ENCODE assay signal across 21 cellular contexts in genomic region chr10:131730771-131731497, GRCh38.
A peak's percentile ranks its signal among the peaks of the same experiment; 100 is the strongest.
DNase-seq lines count a peak whose midpoint lies in the region; ATAC-seq, FAIRE-seq and TF ChIP-seq lines count a peak whose summit lies in the region.
"Had no signal": no experiment of that assay in that cellular context is flagged by ENCODE, and none has a peak within 500 bp of the region (broad histone marks: within the 10 kb centered on the region; RNA-seq: fewer than 3 reads in every experiment).

No MANE protein-coding gene starts in this region.

- no peak overlapping the region for H2BK20ac ChIP-seq in H1 (ENCODE audit: low read length)

- H2AFZ ChIP-seq in H1 (ENCODE audit: low read length) = no peak overlapping the region

- no peak overlapping the region for H2BK120ac ChIP-seq in H1 (replicated peaks; ENCODE audit: low read depth, low read length)

- no peak for TF ChIP-seq EP300 in H1 (IDR thresholded peaks at IDR 0.05; ENCODE audit: borderline replicate concordance in 1 of 2, low read depth in 2 of 2, low read length in 2 of 2)

- CTCF ChIA-PET in H1 (lab: Charles Lee; ENCODE audit: partially characterized antibody) = interaction anchor here (1.2 kb wide), 1 partner anchor 28 kb away, joined by 3 read pairs; no protein-coding TSS in a partner anchor

- no peak overlapping the region for H4K91ac ChIP-seq in H1 (replicated peaks; ENCODE audit: insufficient read length, low read length)

- H2BK5ac ChIP-seq in H1 (ENCODE audit: low read depth, low read length) = no peak overlapping the region

- peak overlapping the region; percentile 4; the same call in 1 of the 2 replicates for H2BK12ac ChIP-seq in H1 (ENCODE audit: low read depth, low read length)

- H4K20me1 ChIP-seq in H1 (replicated peaks in 1 of 2; ENCODE audit: control insufficient read depth in 1 of 2, insufficient read depth in 2 of 2, low read length in 2 of 2) = no peaks in the 10 kb centered on the region

- no peak overlapping the region for H3K4ac ChIP-seq in H1 (replicated peaks; ENCODE audit: insufficient read length, low read depth, low read length)

- FAIRE-seq in H1 (lab: Jason Lieb, UNC) = no peak
- FAIRE-seq: HTR-8/SVneo had no signal

- no peak overlapping the region for H3K9ac ChIP-seq in H1 (replicated peaks in 1 of 4; ENCODE audit: extremely low read depth in 1 of 4, low read depth in 3 of 4, low read length in 3 of 4)

- no peak overlapping the region for H4K5ac ChIP-seq in H1 (ENCODE audit: insufficient read length, low read depth, low read length)

- H3K27me3 ChIP-seq in H1 (replicated peaks in 1 of 4; ENCODE audit: control insufficient read depth in 3 of 4, extremely low read depth in 1 of 4, insufficient read depth in 3 of 4, low read length in 3 of 4) (peaks cover 0 to 13% (median 9%) of the 10 kb centered on the region in 4 experiments; a peak in 4 of 7 replicates), upper lobe of right lung (no peaks in the 10 kb centered on the region)
- H3K27me3 ChIP-seq: SJCRH30 had no signal

- H3K36me3 ChIP-seq in H1 (ENCODE audit: control insufficient read depth in 2 of 4, insufficient read depth in 4 of 4, low read length in 3 of 4) (no peaks in the 10 kb centered on the region), upper lobe of right lung (no peaks in the 10 kb centered on the region)
- H3K36me3 ChIP-seq: SJCRH30 had no signal

- DNase-seq in cardiac septum (ENCODE audit: low spot score) = peak; percentile 39
- no peak for DNase-seq in Right ventricle myocardium superior
- DNase-seq in H1 (ENCODE audit: low read depth in 1 of 2, low spot score in 2 of 2) = no peak
- DNase-seq in mesenteric fat pad (ENCODE audit: low spot score) = peak; percentile 82
- peak; percentile 54 for DNase-seq in upper lobe of right lung
- no peak for DNase-seq in KBM-7
- no peak for DNase-seq in activated CD4-positive, alpha-beta T cell treated with anti-CD3 and anti-CD28 coated beads, Interleukin-2, amount 50 U/mL, for 4 hours
- DNase-seq: ACHN; C1 segment of cervical spinal cord; CD8-positive, alpha-beta memory T cell; DMS79; HCEC 1CT; IMR-90; Karpas-422; NCI-H1092; NCI-H1436 treated with DMSO at 0.1 percent for 48 hours; NCI-H2029; PC-3; SJCRH30 had no signal

- H3K23me2 ChIP-seq in H1 (ENCODE audit: low read depth, low read length) = no peaks in the 10 kb centered on the region

- no peak overlapping the region for H3K4me2 ChIP-seq in H1 (ENCODE audit: insufficient read depth in 1 of 2, low read depth in 2 of 2, low read length in 2 of 2)

- H3K23ac ChIP-seq in H1 (ENCODE audit: insufficient read length) = no peak overlapping the region

- TF ChIP-seq POLR2A in H1 (IDR thresholded peaks at IDR 0.05; ENCODE audit: control extremely low read depth in 1 of 2, low read depth in 2 of 2, low read length in 2 of 2) = no peak

- no peak overlapping the region for H2AK5ac ChIP-seq in H1 (ENCODE audit: low read depth, low read length)

- ATAC-seq in Right ventricle myocardium superior (ENCODE audit: poor library complexity) = no peak
- no peak for ATAC-seq in upper lobe of right lung
- ATAC-seq: PC-3 had no signal

- no peak overlapping the region for H4K8ac ChIP-seq in H1 (ENCODE audit: extremely low read depth, insufficient read depth, low read length)

- TF ChIP-seq CTCF in H1 (IDR thresholded peaks at IDR 0.05; ENCODE audit: control extremely low read depth in 1 of 3, insufficient read depth in 1 of 3, low read depth in 1 of 3, low read length in 3 of 3) (no peak), upper lobe of right lung (IDR thresholded peaks at IDR 0.05) (no peak)

- H3K79me1 ChIP-seq in H1 (ENCODE audit: low read depth, low read length) = no peaks in the 10 kb centered on the region

- in situ Hi-C loops in KBM-7 (cut with MboI; ENCODE audit: low pct_unique_long_range_greater_than_20kb, low sequenced_read_pairs) = no loop called here

- intact Hi-C loops in cardiac septum (cut with DNase I) = no loop called here
- intact Hi-C loops in Right ventricle myocardium superior (cut with DNase I) = no loop called here
- intact Hi-C loops in upper lobe of right lung (cut with DNase I) = no loop called here

- POLR2A ChIA-PET in H1 (lab: Charles Lee; ENCODE audit: partially characterized antibody) = interaction anchor here (1.4 kb wide), 1 partner anchor 18 kb away, joined by 4 read pairs; no protein-coding TSS in a partner anchor

- H3K27ac ChIP-seq in H1 (ENCODE audit: low read depth, low read length) (no peak overlapping the region), upper lobe of right lung (no peak overlapping the region)
- H3K27ac ChIP-seq: RWPE1, SJCRH30 had no signal

- H3K9me3 ChIP-seq in H1 (ENCODE audit: insufficient read depth in 2 of 2, low read depth in 1 of 2, low read length in 1 of 2) (peaks cover 6 to 9% of the 10 kb centered on the region in 2 experiments), upper lobe of right lung (no peaks in the 10 kb centered on the region)
- H3K9me3 ChIP-seq: SJCRH30 had no signal

- no peaks in the 10 kb centered on the region for H3K79me2 ChIP-seq in H1 (ENCODE audit: control insufficient read depth in 1 of 2, insufficient read depth in 2 of 2, low read length in 2 of 2)

- 86% methylated on average over 16 of the region's 18 CpGs; no CpG with 5 or more reads in 1 of the 2 experiments for WGBS in H1 (ENCODE audit: extremely low coverage in 1 of 2, insufficient coverage in 1 of 2, insufficient read length in 1 of 2, insufficient replicate concordance in 2 of 2, low coverage in 1 of 2, low lambda C conversion rate in 2 of 2, missing lambda C conversion rate in 1 of 2), 2 experiments

- H3K4me3 ChIP-seq in H1 (ENCODE audit: extremely low read depth in 1 of 4, insufficient read depth in 2 of 4, low read depth in 3 of 4, low read length in 4 of 4) (no peak overlapping the region), upper lobe of right lung (no peak overlapping the region)
- H3K4me3 ChIP-seq: SJCRH30 had no signal

- H2BK15ac ChIP-seq in H1 (ENCODE audit: low read length) = no peak overlapping the region

- no peak for TF ChIP-seq RAD21 in H1 (IDR thresholded peaks at IDR 0.05 in 1 of 2, conservative IDR thresholded peaks at IDR 0.05 in 1 of 2; ENCODE audit: low read depth in 2 of 2, low read length in 2 of 2)

- no peak overlapping the region for H3K18ac ChIP-seq in H1 (ENCODE audit: extremely low read depth, low read length)

- no peak overlapping the region for H3K14ac ChIP-seq in H1 (ENCODE audit: insufficient read length)

- peaks cover 0 to 20% (median 8%) of the 10 kb centered on the region in 4 experiments; a peak in 6 of 7 replicates for H3K4me1 ChIP-seq in H1 (replicated peaks in 1 of 4; ENCODE audit: control insufficient read depth in 3 of 4, insufficient read depth in 4 of 4, low read length in 3 of 4)
- peaks cover 2% of the 10 kb centered on the region for H3K4me1 ChIP-seq in upper lobe of right lung
- H3K4me1 ChIP-seq: SJCRH30 had no signal

- no peak overlapping the region for H3K56ac ChIP-seq in H1 (replicated peaks; ENCODE audit: insufficient read length, low read depth, low read length)

TF ChIP-seq in H1, 55 proteins besides CTCF, POLR2A, EP300 and RAD21:
- TF ChIP-seq ZNF274 (IDR thresholded peaks at IDR 0.05; ENCODE audit: borderline replicate concordance, extremely low read depth, low read length) = no peak
- no peak for TF ChIP-seq SIX5 (IDR thresholded peaks at IDR 0.05; ENCODE audit: low read depth, low read length)
- no peak for TF ChIP-seq SP2 (IDR thresholded peaks at IDR 0.05; ENCODE audit: low read length)
- no peak for TF ChIP-seq BRCA1 (IDR thresholded peaks at IDR 0.05; ENCODE audit: low read depth, low read length)
- TF ChIP-seq RFX5 (IDR thresholded peaks at IDR 0.05; ENCODE audit: borderline replicate concordance, low read depth, low read length) = no peak
- TF ChIP-seq TBP (IDR thresholded peaks at IDR 0.05; ENCODE audit: low read depth, low read length) = no peak
- TF ChIP-seq BCL11A (IDR thresholded peaks at IDR 0.05; ENCODE audit: low read depth in 2 of 2, low read length in 2 of 2) = no peak
- no peak for TF ChIP-seq JUND (IDR thresholded peaks at IDR 0.05; ENCODE audit: low read length)
- TF ChIP-seq TAF1 (IDR thresholded peaks at IDR 0.05; ENCODE audit: low read depth, low read length) = no peak
- no peak for TF ChIP-seq HDAC2 (IDR thresholded peaks at IDR 0.05; ENCODE audit: borderline replicate concordance in 1 of 2, low read depth in 2 of 2, low read length in 2 of 2)
- no peak for TF ChIP-seq SIN3A (conservative IDR thresholded peaks at IDR 0.05 in 1 of 2, IDR thresholded peaks at IDR 0.05 in 1 of 2; ENCODE audit: low read depth in 1 of 2, low read length in 2 of 2)
- TF ChIP-seq CBX8 (IDR thresholded peaks at IDR 0.05; ENCODE audit: borderline replicate concordance, low read depth, low read length) = no peak
- no peak for TF ChIP-seq POLR2AphosphoS5 (IDR thresholded peaks at IDR 0.05; ENCODE audit: low read depth, low read length)
- no peak for TF ChIP-seq TAF7 (optimal IDR thresholded peaks at IDR 0.05; ENCODE audit: borderline replicate concordance, low read depth, low read length)

Comparison
In these comparisons a context has a peak if more than half of its experiments do, and no peak if none do; other contexts are left out.
1. DNase-seq: peak in cardiac septum (single experiment), mesenteric fat pad (single experiment) and upper lobe of right lung (single experiment); none in Right ventricle myocardium superior (single experiment), H1 (0 of 2), KBM-7 (single experiment) and activated CD4-positive, alpha-beta T cell treated with anti-CD3 and anti-CD28 coated beads, Interleukin-2, amount 50 U/mL, for 4 hours (0 of 2).